In the genomic region with DNA sequence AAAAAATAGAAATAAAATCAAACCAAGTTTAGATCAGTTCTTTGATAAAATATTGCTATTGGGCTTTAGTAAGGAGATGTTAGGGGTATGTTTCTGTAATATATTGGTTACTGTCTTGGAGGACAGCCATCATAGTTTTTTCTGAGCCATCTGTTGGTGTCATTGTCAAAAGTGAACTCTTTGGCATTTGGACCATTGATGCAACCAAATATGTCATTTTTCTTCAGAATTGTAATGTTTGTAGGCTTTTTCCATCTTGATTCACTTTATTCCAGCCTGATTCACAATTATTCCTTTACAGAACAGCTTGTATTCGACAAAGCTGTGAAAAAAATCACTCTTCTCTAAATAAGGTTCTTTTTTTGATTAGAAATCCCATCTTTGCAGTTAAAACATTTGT, we compare ENCODE assay signal across 17 cellular contexts. TPM values are rescaled to one million over a fixed set of nuclear protein-coding genes. Genes with fewer than 3 reads are reported as not detected.
A peak's percentile ranks its signal among the peaks of the same experiment; 100 is the strongest.
DNase-seq lines count a peak whose midpoint lies in the region; ATAC-seq and TF ChIP-seq lines count a peak whose summit lies in the region.
"Had no signal": no experiment of that assay in that cellular context is flagged by ENCODE, and none has a peak within 500 bp of the region (broad histone marks: within the 10 kb centered on the region; RNA-seq: fewer than 3 reads in every experiment).

No MANE protein-coding gene starts in this region.

- H2AFZ ChIP-seq in MM.1S (ENCODE audit: low read length): no peak overlapping the region
- H2AFZ ChIP-seq: PC-9 had no signal

- no peaks in the 10 kb centered on the region for H3K79me2 ChIP-seq in MM.1S (ENCODE audit: low read length)

- peaks cover 13% of the 10 kb centered on the region; the same call in 1 of the 2 replicates for H3K4me1 ChIP-seq in MM.1S (ENCODE audit: low read length)

- peaks cover 41 to 52% (median 45%) of the 10 kb centered on the region in 3 donors for H3K4me1 Mint-ChIP-seq in T-cell

- H3K4me2 ChIP-seq in MM.1S (ENCODE audit: low read depth, low read length): no peak overlapping the region
- H3K4me2 ChIP-seq: PC-9 had no signal

- H4K20me1 ChIP-seq in MM.1S (ENCODE audit: insufficient read depth, low read length): no peaks in the 10 kb centered on the region

- CTCF ChIA-PET in T-cell (lab: Charles Lee): interaction anchor here in 1 of 2 donors (2.3 kb wide), 1 partner anchor 129 kb away, joined by 6 read pairs; no protein-coding TSS in a partner anchor

- H3K36me3 ChIP-seq in MM.1S (replicated peaks; ENCODE audit: insufficient read depth, low read length): no peaks in the 10 kb centered on the region
- H3K36me3 ChIP-seq: BE2C had no signal

- no peak overlapping the region for H3K27ac Mint-ChIP-seq in T-cell

- no peak for ATAC-seq in T-cell (replicated peaks in 1 of 4)
- ATAC-seq in stimulated activated naive CD8-positive, alpha-beta T cell treated with anti-CD3 and anti-CD28 coated beads, Interleukin-15, Interleukin-2, amounts not matched to agents 100 U/mL and 50 U/mL, for 24 hours: no peak
- ATAC-seq: HepG2 had no signal

- no peaks in the 10 kb centered on the region for H3F3A ChIP-seq in MM.1S (ENCODE audit: insufficient read depth, low read length)

- H3K9ac ChIP-seq in MM.1S (ENCODE audit: low read length): no peak overlapping the region

- peaks cover 10% of the 10 kb centered on the region for H3K36me3 Mint-ChIP-seq in T-cell

- TF ChIP-seq CTCF in coronary artery (IDR thresholded peaks at IDR 0.05): no peak
- TF ChIP-seq CTCF in MM.1S (IDR thresholded peaks at IDR 0.05; ENCODE audit: low read length): no peak

- H3K9me2 ChIP-seq in MM.1S (replicated peaks; ENCODE audit: insufficient read depth, low read length): no peaks in the 10 kb centered on the region

- H3K4me3 ChIP-seq in coronary artery: no peak overlapping the region
- H3K4me3 ChIP-seq in MM.1S (ENCODE audit: low read length): no peak overlapping the region
- H3K4me3 ChIP-seq: PC-9 had no signal

- H3K9me3 ChIP-seq in MM.1S (replicated peaks; ENCODE audit: insufficient read depth, low read length): no peaks in the 10 kb centered on the region
- H3K9me3 ChIP-seq: BE2C had no signal

- DNase-seq in NCI-H1694 treated with DMSO at 0.1 percent for 48 hours (lab: John Stamatoyannopoulos, UW) (peak; percentile 13), NCI-H1694 (lab: John Stamatoyannopoulos, UW) (no peak), NCI-H446 treated with DMSO at 0.1 percent for 48 hours (lab: John Stamatoyannopoulos, UW) (peak; percentile 33), coronary artery (ENCODE audit: low spot score) (no peak), superior temporal gyrus (ENCODE audit: extremely low spot score) (peak; percentile 63), MM.1S (no peak), T-cell (no peak)
- no peak for DNase-seq in stimulated activated naive CD8-positive, alpha-beta T cell treated with anti-CD3 and anti-CD28 coated beads, Interleukin-15, Interleukin-2, amounts not matched to agents 100 U/mL and 50 U/mL, for 24 hours
- DNase-seq: 8988T; BE2C; CD4-positive, alpha-beta T cell; KG1; NCI-H1092; NCI-H510A; NCI-H82; PC-9 had no signal

- no peaks in the 10 kb centered on the region for H3K9me3 Mint-ChIP-seq in T-cell
- H3K9me3 Mint-ChIP-seq: CD4-positive, alpha-beta T cell had no signal

- no peaks in the 10 kb centered on the region for H3K27me3 Mint-ChIP-seq in T-cell
- H3K27me3 Mint-ChIP-seq: CD4-positive, alpha-beta T cell had no signal

- no peaks in the 10 kb centered on the region for H3K27me3 ChIP-seq in MM.1S (replicated peaks; ENCODE audit: insufficient read depth, low read length)
- H3K27me3 ChIP-seq: BE2C had no signal

- H3K4me3 Mint-ChIP-seq in T-cell: no peak overlapping the region
- H3K4me3 Mint-ChIP-seq: CD4-positive, alpha-beta T cell had no signal

- H3K27ac ChIP-seq in coronary artery (peak overlapping the region; percentile 33 to 87), MM.1S (ENCODE audit: low read length) (no peak overlapping the region)
- H3K27ac ChIP-seq: PC-9 had no signal

- POLR2A ChIA-PET in T-cell (lab: Charles Lee): no interaction called here

RNA-seq across cellular contexts. Expression of gene SMNDC1, which starts 37.5 kb away (rescaled TPM):
- 10 to 100 TPM; 33.5 to 42.2 (median 34.1) TPM for total RNA-seq in T-cell

RNA-seq across cellular contexts. Expression of gene MXI1, which starts 59.8 kb away (rescaled TPM):
- total RNA-seq in T-cell: 10 to 100 TPM; 40.2 to 54.1 (median 44.4) TPM

Comparison
In these comparisons a context has a peak if more than half of its experiments do, and no peak if none do; other contexts are left out.
1. DNase-seq: peak in NCI-H1694 treated with DMSO at 0.1 percent for 48 hours (single experiment), NCI-H446 treated with DMSO at 0.1 percent for 48 hours (single experiment) and superior temporal gyrus (single experiment); none in NCI-H1694 (single experiment), coronary artery (single experiment), MM.1S (single experiment), T-cell (0 of 34) and stimulated activated naive CD8-positive, alpha-beta T cell treated with anti-CD3 and anti-CD28 coated beads, Interleukin-15, Interleukin-2, amounts not matched to agents 100 U/mL and 50 U/mL, for 24 hours (single experiment).